8 cellular contexts compared by ENCODE assay signal in genomic region chr1:14924012-14924452, GRCh38.
DNase-seq lines count a peak whose midpoint lies in the region; ATAC-seq and TF ChIP-seq lines count a peak whose summit lies in the region.

No MANE protein-coding gene starts in this region.

- DNase-seq in CMK (ENCODE audit: low read depth) (peak; percentile 73), HPDE6-E6E7 (ENCODE audit: extremely low spot score) (peak; percentile 33), UCSD-AML1 (lab: John Stamatoyannopoulos, UW; ENCODE audit: unreplicated experiment) (peak; percentile 38), left lobe of liver (ENCODE audit: low spot score) (peak; percentile 55)
- no peak for DNase-seq in stimulated activated naive B cell treated with anti-CD40 and anti-IgM and Interleukin-4, amounts not matched to agents 10 μg/mL and 1 μg/mL and 100 μg/mL, for 72 hours

- intact Hi-C loops in dendritic cell treated with granulocyte-macrophage colony-stimulating factor and Interleukin-4, amounts not matched to agents 40 ng/mL and 50 ng/mL, for 4 days (cut with micrococcal nuclease) = loop anchor here (10.0 kb wide), 1 partner anchor 101 kb away; no protein-coding TSS in a partner anchor

- peak overlapping the region; percentile 60 for H3K4me3 Mint-ChIP-seq in dendritic cell treated with granulocyte-macrophage colony-stimulating factor and Interleukin-4, amounts not matched to agents 40 ng/mL and 50 ng/mL, for 4 days
- peak overlapping the region in 1 of 2 donors; percentile 74 for H3K4me3 Mint-ChIP-seq in stimulated activated naive B cell treated with anti-CD40 and anti-IgM and Interleukin-4, amounts not matched to agents 10 μg/mL and 1 μg/mL and 100 μg/mL, for 72 hours

- H3K4me1 Mint-ChIP-seq in dendritic cell treated with granulocyte-macrophage colony-stimulating factor and Interleukin-4, amounts not matched to agents 40 ng/mL and 50 ng/mL, for 4 days (ENCODE audit: low read depth) = peaks cover 12% of the 10 kb centered on the region
- H3K4me1 Mint-ChIP-seq in stimulated activated naive B cell treated with anti-CD40 and anti-IgM and Interleukin-4, amounts not matched to agents 10 μg/mL and 1 μg/mL and 100 μg/mL, for 72 hours = peaks cover 6 to 8% of the 10 kb centered on the region in 2 donors

- ATAC-seq in left lobe of liver = peak; percentile 71
- peak; percentile 66 for ATAC-seq in stimulated activated naive B cell treated with anti-CD40 and anti-IgM and Interleukin-4, amounts not matched to agents 10 μg/mL and 1 μg/mL and 100 μg/mL, for 72 hours (replicated peaks)
- no peak for ATAC-seq in GM18505 (IDR thresholded peaks at IDR 0.05; ENCODE audit: unreplicated experiment)
- ATAC-seq in HG02623 (IDR thresholded peaks at IDR 0.05; ENCODE audit: unreplicated experiment) = no peak

- H3K27me3 Mint-ChIP-seq in dendritic cell treated with granulocyte-macrophage colony-stimulating factor and Interleukin-4, amounts not matched to agents 40 ng/mL and 50 ng/mL, for 4 days = peaks cover 83% of the 10 kb centered on the region
- H3K27me3 Mint-ChIP-seq in stimulated activated naive B cell treated with anti-CD40 and anti-IgM and Interleukin-4, amounts not matched to agents 10 μg/mL and 1 μg/mL and 100 μg/mL, for 72 hours = peaks cover 55 to 78% of the 10 kb centered on the region in 2 donors

- H3K36me3 Mint-ChIP-seq in dendritic cell treated with granulocyte-macrophage colony-stimulating factor and Interleukin-4, amounts not matched to agents 40 ng/mL and 50 ng/mL, for 4 days (ENCODE audit: low read depth) = no peaks in the 10 kb centered on the region
- H3K36me3 Mint-ChIP-seq in stimulated activated naive B cell treated with anti-CD40 and anti-IgM and Interleukin-4, amounts not matched to agents 10 μg/mL and 1 μg/mL and 100 μg/mL, for 72 hours = no peaks in the 10 kb centered on the region

- H3K9me3 Mint-ChIP-seq in dendritic cell treated with granulocyte-macrophage colony-stimulating factor and Interleukin-4, amounts not matched to agents 40 ng/mL and 50 ng/mL, for 4 days = no peaks in the 10 kb centered on the region
- no peaks in the 10 kb centered on the region for H3K9me3 Mint-ChIP-seq in stimulated activated naive B cell treated with anti-CD40 and anti-IgM and Interleukin-4, amounts not matched to agents 10 μg/mL and 1 μg/mL and 100 μg/mL, for 72 hours

- no peak for TF ChIP-seq POLR2A in GM18505 (IDR thresholded peaks at IDR 0.05; ENCODE audit: borderline replicate concordance, extremely low read depth, insufficient read depth, insufficient read length)

- H3K27ac Mint-ChIP-seq in dendritic cell treated with granulocyte-macrophage colony-stimulating factor and Interleukin-4, amounts not matched to agents 40 ng/mL and 50 ng/mL, for 4 days = no peak overlapping the region
- no peak overlapping the region for H3K27ac Mint-ChIP-seq in stimulated activated naive B cell treated with anti-CD40 and anti-IgM and Interleukin-4, amounts not matched to agents 10 μg/mL and 1 μg/mL and 100 μg/mL, for 72 hours

Comparison
In these comparisons a context has a peak if more than half of its experiments do, and no peak if none do; other contexts are left out.
1. ATAC-seq: peak in left lobe of liver (single experiment) and stimulated activated naive B cell treated with anti-CD40 and anti-IgM and Interleukin-4, amounts not matched to agents 10 μg/mL and 1 μg/mL and 100 μg/mL, for 72 hours (2 of 2); none in GM18505 (single experiment) and HG02623 (single experiment).